1 cellular context compared by ENCODE assay signal in genomic region chr14:21269252-21270046, GRCh38.
A peak's percentile ranks its signal among the peaks of the same experiment; 100 is the strongest.
TF ChIP-seq lines count a peak whose summit lies in the region.

Gene HNRNPC (minus strand): TSS chr14:21269442. CDS start chr14:21234193, 35,249 bp downstream.

TF ChIP-seq in HepG2, 621 proteins besides CTCF, POLR2A, EP300 and RAD21 (continued from another document and continues in another):
- TF ChIP-seq ZNF597 (CRISPR knock-in tag; IDR thresholded peaks at IDR 0.05) (no peak), ZNF235 (CRISPR knock-in tag; IDR thresholded peaks at IDR 0.05; ENCODE audit: borderline replicate concordance) (no peak), NR3C1 (CRISPR knock-in tag; IDR thresholded peaks at IDR 0.05) (no peak), ZNF256 (CRISPR knock-in tag; conservative IDR thresholded peaks at IDR 0.05) (peak; percentile 98), IKZF5 (CRISPR knock-in tag; IDR thresholded peaks at IDR 0.05) (peak; percentile 67), CENPBD1 (CRISPR knock-in tag; IDR thresholded peaks at IDR 0.05; ENCODE audit: borderline replicate concordance, low read depth) (no peak), MTA3 (CRISPR knock-in tag; IDR thresholded peaks at IDR 0.05) (no peak), MEF2D (CRISPR knock-in tag; IDR thresholded peaks at IDR 0.05) (peak; percentile 89), ZNF282 (IDR thresholded peaks at IDR 0.05; ENCODE audit: partially characterized antibody) (no peak), SRSF4 (IDR thresholded peaks at IDR 0.05; ENCODE audit: low read depth, low read length, poor library complexity, severe bottlenecking) (no peak), FUBP1 (CRISPR knock-in tag; IDR thresholded peaks at IDR 0.05; ENCODE audit: borderline replicate concordance) (no peak), ZNF124 (CRISPR knock-in tag; IDR thresholded peaks at IDR 0.05) (peak; percentile 84; the same call in 1 of the 2 replicates), NFE2L2 (IDR thresholded peaks at IDR 0.05; ENCODE audit: low read length) (no peak), ZNF549 (CRISPR knock-in tag; IDR thresholded peaks at IDR 0.05) (no peak), ZBTB10 (CRISPR knock-in tag; IDR thresholded peaks at IDR 0.05; ENCODE audit: borderline replicate concordance) (no peak), SMC3 (IDR thresholded peaks at IDR 0.05; ENCODE audit: low read length) (no peak; the same call in 1 of the 2 replicates), MATR3 (CRISPR knock-in tag; IDR thresholded peaks at IDR 0.05) (no peak), MIXL1 (CRISPR knock-in tag; IDR thresholded peaks at IDR 0.05) (peak; percentile 16; the same call in 1 of the 2 replicates), TRIM24 (CRISPR knock-in tag; IDR thresholded peaks at IDR 0.05) (no peak), ZNF432 (CRISPR knock-in tag; IDR thresholded peaks at IDR 0.05; ENCODE audit: borderline replicate concordance) (no peak), PCBP2 (optimal IDR thresholded peaks at IDR 0.05; ENCODE audit: low read depth, low read length, poor library complexity, severe bottlenecking) (no peak), ZNF496 (CRISPR knock-in tag; IDR thresholded peaks at IDR 0.05; ENCODE audit: insufficient replicate concordance) (no peak), FOXP4 (CRISPR knock-in tag; IDR thresholded peaks at IDR 0.05) (peak; percentile 42), POGK (CRISPR knock-in tag; conservative IDR thresholded peaks at IDR 0.05) (peak; percentile 84), ATM (IDR thresholded peaks at IDR 0.05; ENCODE audit: borderline replicate concordance) (no peak), NFRKB (IDR thresholded peaks at IDR 0.05) (peak; percentile 100), RCOR2 (CRISPR knock-in tag; IDR thresholded peaks at IDR 0.05) (no peak), ZNF761 (CRISPR knock-in tag; conservative IDR thresholded peaks at IDR 0.05) (peak; percentile 57), PRDM10 (CRISPR knock-in tag; IDR thresholded peaks at IDR 0.05; ENCODE audit: low read depth) (peak; percentile 72; the same call in 1 of the 2 replicates), ZNF878 (CRISPR knock-in tag; IDR thresholded peaks at IDR 0.05) (no peak), BORCS8-MEF2B (CRISPR knock-in tag; IDR thresholded peaks at IDR 0.05) (peak; percentile 93), RARG (CRISPR knock-in tag; IDR thresholded peaks at IDR 0.05; ENCODE audit: low read depth) (no peak), HMGXB4 (CRISPR knock-in tag; IDR thresholded peaks at IDR 0.05; ENCODE audit: borderline replicate concordance in 1 of 2, low read depth in 1 of 2) (peak; percentile 36 to 76; a peak in 3 of 4 replicates), TERF1 (CRISPR knock-in tag; IDR thresholded peaks at IDR 0.05) (no peak), ZNF350 (CRISPR knock-in tag; IDR thresholded peaks at IDR 0.05; ENCODE audit: borderline replicate concordance, low read depth) (peak; percentile 95), ZNF879 (CRISPR knock-in tag; IDR thresholded peaks at IDR 0.05) (peak; percentile 74; the same call in 1 of the 2 replicates), CENPX (CRISPR knock-in tag; IDR thresholded peaks at IDR 0.05) (no peak), ZNF160 (CRISPR knock-in tag; IDR thresholded peaks at IDR 0.05) (peak; percentile 58), IRF9 (CRISPR knock-in tag; IDR thresholded peaks at IDR 0.05; ENCODE audit: borderline replicate concordance) (peak; percentile 93; the same call in 1 of the 2 replicates), ADNP (CRISPR knock-in tag; IDR thresholded peaks at IDR 0.05) (no peak; the same call in 1 of the 2 replicates), ZSCAN22 (CRISPR knock-in tag; IDR thresholded peaks at IDR 0.05) (0 out of 2 replicates have a peak, but pooled peaks have one; percentile 45), XBP1 (CRISPR knock-in tag; IDR thresholded peaks at IDR 0.05) (peak; percentile 85; the same call in 1 of the 2 replicates), FOXP1 (IDR thresholded peaks at IDR 0.05) (no peak), FOXP1 (CRISPR knock-in tag; IDR thresholded peaks at IDR 0.05) (peak; percentile 8; the same call in 1 of the 2 replicates), U2AF1 (optimal IDR thresholded peaks at IDR 0.05; ENCODE audit: low read depth, low read length) (peak; percentile 84)
